8 cellular contexts compared by ENCODE assay signal in genomic region chr5:145936401-145937131, GRCh38. TPM values are rescaled to one million over a fixed set of nuclear protein-coding genes. Genes with fewer than 3 reads are reported as not detected.
DNase-seq lines count a peak whose midpoint lies in the region; ATAC-seq and TF ChIP-seq lines count a peak whose summit lies in the region.

Gene SH3RF2, plus strand, starts transcription at chr5:145936578. Its CDS starts 1,351 bp downstream, at chr5:145937929.

- H3K27ac ChIP-seq in skin epidermis: peak within 1 kb of the TSS in 20 of 21 experiments; percentile 45 to 89 (median 82)

- in situ Hi-C loops in G401 (cut with HindIII; ENCODE audit: low sequenced_read_pairs) (loop anchor here (5.0 kb wide), 1 partner anchor 71 kb away; no protein-coding TSS in a partner anchor), astrocyte of the spinal cord (cut with HindIII; ENCODE audit: low sequenced_read_pairs) (no loop called here)

- H3K4me3 ChIP-seq in astrocyte of the spinal cord (ENCODE audit: low read depth, low read length) (peak within 1 kb of the TSS; percentile 43), iPS-11a (ENCODE audit: low read depth, low read length) (peak within 1 kb of the TSS; percentile 25), skin epidermis (peak within 1 kb of the TSS; percentile 33 to 54 (median 45))

- TF ChIP-seq CTCF in astrocyte of the spinal cord (IDR thresholded peaks at IDR 0.05; ENCODE audit: low read depth, low read length): no peak

- ATAC-seq in GM21367 (IDR thresholded peaks at IDR 0.05; ENCODE audit: unreplicated experiment) (no peak), HG03457 (IDR thresholded peaks at IDR 0.05; ENCODE audit: unreplicated experiment) (no peak)

- DNase-seq in G401 (ENCODE audit: low spot score) (peak; percentile 59), NCI-H510A (lab: John Stamatoyannopoulos, UW) (peak; percentile 5), astrocyte of the spinal cord (ENCODE audit: low read depth, low spot score) (peak; percentile 94), DMS79 treated with DMSO at 0.1 percent for 48 hours (lab: John Stamatoyannopoulos, UW) (no peak)

RNA-seq across cellular contexts. Expression of gene SH3RF2, which starts in this region (rescaled TPM):
- 11.1 and 14.6 TPM in 2 replicates for total RNA-seq in G401 (2014; rRNA removed; shearing (Covaris generic))
